Comparison of ENCODE assay signal across 8 cellular contexts in the genomic region with DNA sequence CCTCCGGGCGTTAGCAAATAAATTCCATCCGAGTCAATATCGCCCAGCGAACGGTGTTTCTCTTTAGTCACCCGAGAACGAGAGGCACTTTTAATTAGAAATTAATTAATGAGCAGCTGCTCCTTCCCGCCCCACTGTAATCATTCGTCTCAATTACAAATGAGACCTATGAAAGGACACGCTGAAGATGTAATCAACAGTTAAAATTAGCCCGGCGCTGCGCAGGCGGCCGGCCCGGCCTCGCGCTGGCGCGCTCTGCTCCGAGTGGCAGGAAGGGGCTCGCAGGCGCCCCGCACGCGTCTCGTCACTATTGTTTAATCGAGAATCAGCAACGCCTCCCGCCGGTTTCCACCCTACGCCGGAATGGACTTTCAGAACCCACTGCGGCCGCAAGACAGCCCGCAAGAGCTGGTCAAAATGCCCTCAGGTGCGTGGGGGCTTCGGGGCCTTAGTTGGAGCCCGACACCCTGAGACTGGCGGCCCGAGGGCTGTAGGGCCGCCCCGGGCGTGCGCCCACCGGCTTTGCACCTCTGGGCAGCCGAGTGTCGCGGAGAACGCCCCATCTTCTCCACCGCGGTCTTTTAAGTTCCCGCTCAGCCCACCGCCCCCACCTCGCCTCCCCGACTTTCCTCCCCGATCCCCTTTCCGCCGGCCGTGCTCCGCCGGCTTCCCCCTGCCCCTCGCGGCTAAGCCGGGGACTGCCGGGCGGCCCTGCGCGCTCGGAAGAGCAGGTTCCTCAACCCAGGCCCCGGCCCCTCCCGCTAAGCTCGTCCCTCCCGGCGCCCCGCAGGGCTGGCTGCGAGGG. TPM values are rescaled to one million over a fixed set of nuclear protein-coding genes. Genes with fewer than 3 reads are reported as not detected.
A peak's percentile ranks its signal among the peaks of the same experiment; 100 is the strongest.
DNase-seq lines count a peak whose midpoint lies in the region; ATAC-seq and TF ChIP-seq lines count a peak whose summit lies in the region.

No MANE protein-coding gene starts in this region.

- no peaks in the 10 kb centered on the region for H3K36me3 Mint-ChIP-seq in CD8-positive, alpha-beta T cell
- peaks cover 3% of the 10 kb centered on the region for H3K36me3 Mint-ChIP-seq in endodermal cell (ENCODE audit: low read depth)
- no peaks in the 10 kb centered on the region for H3K36me3 Mint-ChIP-seq in neural crest cell (ENCODE audit: low read depth)
- no peaks in the 10 kb centered on the region for H3K36me3 Mint-ChIP-seq in CD8-positive, alpha-beta memory T cell

- no peak overlapping the region for H3K9ac ChIP-seq in endodermal cell (ENCODE audit: extremely low read depth, low read length, poor library complexity, severe bottlenecking)

- no peak for ATAC-seq in CD8-positive, alpha-beta T cell
- ATAC-seq in HG02678 (IDR thresholded peaks at IDR 0.05; ENCODE audit: unreplicated experiment) (no peak), GM21447 (IDR thresholded peaks at IDR 0.05; ENCODE audit: unreplicated experiment) (no peak)

- no peak overlapping the region for H3K4me3 ChIP-seq in CD8-positive, alpha-beta T cell (ENCODE audit: low read depth, low read length)
- H3K4me3 ChIP-seq in LNCaP clone FGC (ENCODE audit: low read depth, low read length) (peak overlapping the region; percentile 75), endodermal cell (ENCODE audit: low read length) (peak overlapping the region; percentile 65)
- no peak overlapping the region for H3K4me3 ChIP-seq in CD8-positive, alpha-beta memory T cell (ENCODE audit: low read length)

- H3K4me3 Mint-ChIP-seq in CD8-positive, alpha-beta T cell: peak overlapping the region; percentile 3
- H3K4me3 Mint-ChIP-seq in endodermal cell (peak overlapping the region; percentile 41), neural crest cell (peak overlapping the region; percentile 47)
- peak overlapping the region in 2 of 7 donors; percentile 20 to 79 for H3K4me3 Mint-ChIP-seq in CD8-positive, alpha-beta memory T cell

- CTCF ChIA-PET in CD8-positive, alpha-beta T cell (lab: Charles Lee): no interaction called here
- CTCF ChIA-PET in CD8-positive, alpha-beta memory T cell (lab: Charles Lee): no interaction called here

- H3K9me3 ChIP-seq in CD8-positive, alpha-beta T cell (ENCODE audit: low read length): no peaks in the 10 kb centered on the region
- no peaks in the 10 kb centered on the region for H3K9me3 ChIP-seq in endodermal cell (ENCODE audit: control insufficient read depth, low read length)
- no peaks in the 10 kb centered on the region for H3K9me3 ChIP-seq in CD8-positive, alpha-beta memory T cell (ENCODE audit: low read length)

- H3K4me1 ChIP-seq in CD8-positive, alpha-beta T cell (ENCODE audit: insufficient read depth, low read length): no peaks in the 10 kb centered on the region
- peaks cover 10% of the 10 kb centered on the region for H3K4me1 ChIP-seq in endodermal cell (ENCODE audit: control insufficient read depth, insufficient read depth, low read length)
- no peaks in the 10 kb centered on the region for H3K4me1 ChIP-seq in CD8-positive, alpha-beta memory T cell (ENCODE audit: insufficient read depth, low read length)

- no peak for DNase-seq in CD8-positive, alpha-beta T cell
- no peak for DNase-seq in LNCaP clone FGC (ENCODE audit: low read depth)
- peak; percentile 79 for DNase-seq in endodermal cell
- DNase-seq in neural crest cell (ENCODE audit: low read depth, low spot score): no peak
- no peak for DNase-seq in NCI-H510A treated with DMSO at 0.1 percent for 48 hours (lab: John Stamatoyannopoulos, UW)
- DNase-seq in CD8-positive, alpha-beta memory T cell: no peak

- H3K27me3 ChIP-seq in CD8-positive, alpha-beta T cell (ENCODE audit: insufficient read depth, low read length): peaks cover 8% of the 10 kb centered on the region
- H3K27me3 ChIP-seq in endodermal cell (ENCODE audit: control insufficient read depth, insufficient read depth, low read length, poor library complexity, severe bottlenecking): peaks cover 100% of the 10 kb centered on the region
- H3K27me3 ChIP-seq in CD8-positive, alpha-beta memory T cell (ENCODE audit: insufficient read depth, low read length, poor library complexity, severe bottlenecking): peaks cover 11% of the 10 kb centered on the region

- H3K4me1 Mint-ChIP-seq in CD8-positive, alpha-beta T cell (ENCODE audit: low read depth): peaks cover 5% of the 10 kb centered on the region
- peaks cover 3% of the 10 kb centered on the region for H3K4me1 Mint-ChIP-seq in endodermal cell
- peaks cover 17% of the 10 kb centered on the region for H3K4me1 Mint-ChIP-seq in neural crest cell
- H3K4me1 Mint-ChIP-seq in CD8-positive, alpha-beta memory T cell: peaks cover 5 to 12% (median 8%) of the 10 kb centered on the region in 3 donors

- no peak for TF ChIP-seq CTCF in CD8-positive, alpha-beta T cell (IDR thresholded peaks at IDR 0.05)
- TF ChIP-seq CTCF in LNCaP clone FGC (IDR thresholded peaks at IDR 0.05; ENCODE audit: control insufficient read depth, extremely low read depth, insufficient read depth) (peak; percentile 39), endodermal cell (conservative IDR thresholded peaks at IDR 0.05) (peak; percentile 66), neural crest cell (conservative IDR thresholded peaks at IDR 0.05) (peak; percentile 63)

- H3K27ac Mint-ChIP-seq in CD8-positive, alpha-beta T cell: no peak overlapping the region
- H3K27ac Mint-ChIP-seq in endodermal cell (no peak overlapping the region), neural crest cell (ENCODE audit: unreplicated experiment) (no peak overlapping the region)
- no peak overlapping the region for H3K27ac Mint-ChIP-seq in CD8-positive, alpha-beta memory T cell

- no peak overlapping the region for H3K27ac ChIP-seq in CD8-positive, alpha-beta T cell (ENCODE audit: low read depth, low read length)
- H3K27ac ChIP-seq in endodermal cell (ENCODE audit: low read depth, low read length): no peak overlapping the region
- no peak overlapping the region for H3K27ac ChIP-seq in CD8-positive, alpha-beta memory T cell (ENCODE audit: low read depth, low read length)

- no peaks in the 10 kb centered on the region for H3K9me3 Mint-ChIP-seq in CD8-positive, alpha-beta T cell
- H3K9me3 Mint-ChIP-seq in endodermal cell: peaks cover 3% of the 10 kb centered on the region
- H3K9me3 Mint-ChIP-seq in neural crest cell: no peaks in the 10 kb centered on the region
- H3K9me3 Mint-ChIP-seq in CD8-positive, alpha-beta memory T cell: peaks cover 0 to 2% (median 0%) of the 10 kb centered on the region in 5 donors

- peaks cover 34% of the 10 kb centered on the region for H3K27me3 Mint-ChIP-seq in CD8-positive, alpha-beta T cell (ENCODE audit: low read depth)
- H3K27me3 Mint-ChIP-seq in endodermal cell (ENCODE audit: insufficient read depth): peaks cover 94% of the 10 kb centered on the region
- H3K27me3 Mint-ChIP-seq in neural crest cell (ENCODE audit: low read depth): peaks cover 86% of the 10 kb centered on the region
- H3K27me3 Mint-ChIP-seq in CD8-positive, alpha-beta memory T cell: peaks cover 38 to 41% of the 10 kb centered on the region in 2 donors

- WGBS in endodermal cell (ENCODE audit: insufficient coverage in 1 of 2, insufficient read length in 1 of 2), 2 experiments: 0 to 1% methylated on average over 53 to 78 of the region's 78 CpGs

- H3K36me3 ChIP-seq in CD8-positive, alpha-beta T cell (ENCODE audit: insufficient read depth, low read length): no peaks in the 10 kb centered on the region
- H3K36me3 ChIP-seq in endodermal cell (ENCODE audit: control insufficient read depth, insufficient read depth, low read length): no peaks in the 10 kb centered on the region
- no peaks in the 10 kb centered on the region for H3K36me3 ChIP-seq in CD8-positive, alpha-beta memory T cell (ENCODE audit: insufficient read depth, low read length)

- POLR2A ChIA-PET in CD8-positive, alpha-beta T cell (lab: Charles Lee): no interaction called here
- POLR2A ChIA-PET in CD8-positive, alpha-beta memory T cell (lab: Charles Lee): no interaction called here

- intact Hi-C loops in CD8-positive, alpha-beta T cell (cut with DNase I, micrococcal nuclease): no loop called here

RNA-seq across cellular contexts. Expression of a gene that starts 0.6 kb away (rescaled TPM):
- total RNA-seq in CD8-positive, alpha-beta T cell: not detected
- total RNA-seq in endodermal cell: under 1 TPM in 1 of 2 donors, not detected in 1; 0.22 TPM
- 0.50 TPM for polyA plus RNA-seq in endodermal cell (2013, experiment 1 of 2)
- 0.91 TPM for polyA plus RNA-seq in endodermal cell (2013, experiment 2 of 2)
- total RNA-seq in neural crest cell: 0.28 and 0.77 TPM in 2 replicates
- not detected for total RNA-seq in CD8-positive, alpha-beta memory T cell
- not detected for polyA plus RNA-seq in CD8-positive, alpha-beta memory T cell

Comparison
In these comparisons a context has a peak if more than half of its experiments do, and no peak if none do; other contexts are left out.
1. H3K4me3 ChIP-seq: peak in LNCaP clone FGC (single experiment) and endodermal cell (single experiment); none in CD8-positive, alpha-beta T cell (single experiment) and CD8-positive, alpha-beta memory T cell (single experiment).